Comparison of ENCODE assay signal across 9 cellular contexts in the genomic region with DNA sequence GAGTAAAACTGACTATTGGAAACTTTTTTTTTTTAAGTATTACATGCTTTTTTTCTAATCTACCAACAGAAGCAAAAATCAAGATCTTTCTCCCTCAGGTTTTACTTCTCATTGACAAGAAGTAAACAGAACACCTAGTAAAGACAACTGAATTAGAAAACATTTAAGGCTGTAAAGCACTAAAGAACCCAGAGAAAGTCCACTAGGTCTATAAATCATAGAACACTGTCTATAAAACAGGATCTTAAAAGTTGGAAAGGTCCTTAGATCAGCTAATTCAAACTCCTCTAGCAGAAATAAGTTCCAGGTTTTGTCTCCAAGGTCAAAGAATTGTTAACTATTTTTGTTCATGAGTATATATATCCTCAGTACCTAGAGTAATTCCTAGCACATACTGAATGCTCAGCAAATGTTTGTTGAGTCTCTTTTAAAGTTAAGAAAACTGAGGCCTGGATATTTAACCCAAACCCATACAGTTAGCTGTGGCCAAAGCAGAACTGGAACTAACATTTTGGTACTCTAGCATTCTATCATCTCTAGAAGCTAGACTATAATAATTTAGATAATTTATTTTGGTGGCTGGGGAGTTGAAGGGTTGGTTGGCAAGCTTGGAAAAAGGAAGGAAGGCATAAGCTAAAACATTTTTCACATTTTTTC. TPM values are rescaled to one million over a fixed set of nuclear protein-coding genes. Genes with fewer than 3 reads are reported as not detected.
A peak's percentile ranks its signal among the peaks of the same experiment; 100 is the strongest.
DNase-seq lines count a peak whose midpoint lies in the region; ATAC-seq and TF ChIP-seq lines count a peak whose summit lies in the region.
"Had no signal": no experiment of that assay in that cellular context is flagged by ENCODE, and none has a peak within 500 bp of the region (broad histone marks: within the 10 kb centered on the region; RNA-seq: fewer than 3 reads in every experiment).

No MANE protein-coding gene starts in this region.

- no peak for TF ChIP-seq POLR2A in spleen (IDR thresholded peaks at IDR 0.05)

- no peaks in the 10 kb centered on the region for H3K36me3 Mint-ChIP-seq in T-cell

- TF ChIP-seq CTCF in HEK293 (tag by site-specific recombination; IDR thresholded peaks at IDR 0.05) (no peak), spleen (IDR thresholded peaks at IDR 0.05 in 8 of 11, conservative IDR thresholded peaks at IDR 0.05 in 3 of 11) (no peak)

- H3K4me3 ChIP-seq in HEK293 (ENCODE audit: low read depth, low read length) = no peak overlapping the region; the same call in 1 of the 2 replicates
- H3K4me3 ChIP-seq in right cardiac atrium (ENCODE audit: low read length) = peak overlapping the region; percentile 12
- peak overlapping the region in 4 of 8 donors; percentile 80 to 92 (median 81) for H3K4me3 ChIP-seq in spleen

- H3K27me3 ChIP-seq in right cardiac atrium (ENCODE audit: control insufficient read depth, insufficient read depth) = no peaks in the 10 kb centered on the region
- H3K27me3 ChIP-seq in spleen (replicated peaks in 1 of 7) = no peaks in the 10 kb centered on the region

- H3K9me3 ChIP-seq in HEK293 (ENCODE audit: control insufficient read depth, insufficient read depth, low read depth, low read length) (no peaks in the 10 kb centered on the region), right cardiac atrium (ENCODE audit: control insufficient read depth, low read length) (no peaks in the 10 kb centered on the region), spleen (no peaks in the 10 kb centered on the region)

- no peaks in the 10 kb centered on the region for H3K27me3 Mint-ChIP-seq in T-cell

- POLR2A ChIA-PET in HEK293 (lab: Yijun Ruan, JAX) (interaction anchor here (0.6 kb wide), 1 partner anchor 92 kb away, joined by 3 read pairs; no protein-coding TSS in a partner anchor), T-cell (lab: Charles Lee) (interaction anchor here (0.6 to 0.7 kb wide), 2 partner anchors 24 to 101 kb away, joined by 3 read pairs; a partner anchor contains a TSS)

- intact Hi-C loops in right cardiac atrium (cut with DNase I) (no loop called here), spleen (cut with DNase I; ENCODE audit: low total_unique reads) (no loop called here)

- CTCF ChIA-PET in HEK293 (lab: Yijun Ruan, JAX) = interaction anchor here (0.8 to 1.2 kb wide), 6 partner anchors 10 to 253 kb away, joined by 3 to 7 read pairs (median 4); no protein-coding TSS in a partner anchor
- CTCF ChIA-PET in T-cell (lab: Charles Lee) = interaction anchor here in 1 of 2 donors (0.6 kb wide), 1 partner anchor 251 kb away, joined by 5 read pairs; no protein-coding TSS in a partner anchor

- no peaks in the 10 kb centered on the region for H3K9me3 Mint-ChIP-seq in T-cell

- H3K27ac Mint-ChIP-seq in T-cell = peak overlapping the region; percentile 85 to 89

- DNase-seq in T-cell = no peak
- no peak for DNase-seq in right cardiac atrium
- DNase-seq in spleen = no peak
- DNase-seq in NCI-H748 treated with DMSO at 0.1 percent for 48 hours (lab: John Stamatoyannopoulos, UW) = no peak
- DNase-seq in stimulated activated CD8-positive, alpha-beta memory T cell treated with anti-CD3 and anti-CD28 coated beads, Interleukin-4, amount 100 ng/mL, for 48 hours = no peak
- no peak for DNase-seq in occipital lobe (lab: John Stamatoyannopoulos, UW)
- DNase-seq: NCI-H510A had no signal

- peak overlapping the region; percentile 70 to 99 (median 95) for H3K4me3 Mint-ChIP-seq in T-cell

- ATAC-seq in T-cell (replicated peaks in 1 of 4) = no peak
- no peak for ATAC-seq in right cardiac atrium
- no peak for ATAC-seq in GM19023 (IDR thresholded peaks at IDR 0.05; ENCODE audit: unreplicated experiment)

- H3K27ac ChIP-seq in HEK293 (ENCODE audit: extremely low read depth, low read depth, low read length) (no peak overlapping the region), right cardiac atrium (ENCODE audit: low read length) (no peak overlapping the region), spleen (peak overlapping the region; percentile 51 to 99 (median 95))

- H3K36me3 ChIP-seq in HEK293 (ENCODE audit: control insufficient read depth in 2 of 2, insufficient read depth in 1 of 2, low read length in 2 of 2) = no peaks in the 10 kb centered on the region
- no peaks in the 10 kb centered on the region for H3K36me3 ChIP-seq in spleen

- H3K4me1 ChIP-seq in HEK293 (ENCODE audit: control insufficient read depth, insufficient read depth, low read length) (peaks cover 17% of the 10 kb centered on the region), right cardiac atrium (ENCODE audit: control insufficient read depth, insufficient read depth, low read length) (no peaks in the 10 kb centered on the region), spleen (peaks cover 54 to 91% (median 84%) of the 10 kb centered on the region in 6 donors)

- H3K4me1 Mint-ChIP-seq in T-cell = peaks cover 79 to 80% (median 80%) of the 10 kb centered on the region in 3 donors

TF ChIP-seq in HEK293, 187 proteins besides CTCF, POLR2A, EP300 and RAD21:
- TF ChIP-seq ZSCAN16 (tag by site-specific recombination; IDR thresholded peaks at IDR 0.05) = peak; percentile 91
- TF ChIP-seq, protein P1, sequence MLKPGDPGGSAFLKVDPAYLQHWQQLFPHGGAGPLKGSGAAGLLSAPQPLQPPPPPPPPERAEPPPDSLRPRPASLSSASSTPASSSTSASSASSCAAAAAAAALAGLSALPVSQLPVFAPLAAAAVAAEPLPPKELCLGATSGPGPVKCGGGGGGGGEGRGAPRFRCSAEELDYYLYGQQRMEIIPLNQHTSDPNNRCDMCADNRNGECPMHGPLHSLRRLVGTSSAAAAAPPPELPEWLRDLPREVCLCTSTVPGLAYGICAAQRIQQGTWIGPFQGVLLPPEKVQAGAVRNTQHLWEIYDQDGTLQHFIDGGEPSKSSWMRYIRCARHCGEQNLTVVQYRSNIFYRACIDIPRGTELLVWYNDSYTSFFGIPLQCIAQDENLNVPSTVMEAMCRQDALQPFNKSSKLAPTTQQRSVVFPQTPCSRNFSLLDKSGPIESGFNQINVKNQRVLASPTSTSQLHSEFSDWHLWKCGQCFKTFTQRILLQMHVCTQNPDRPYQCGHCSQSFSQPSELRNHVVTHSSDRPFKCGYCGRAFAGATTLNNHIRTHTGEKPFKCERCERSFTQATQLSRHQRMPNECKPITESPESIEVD (tag by site-specific recombination; IDR thresholded peaks at IDR 0.05) = peak; percentile 79
- TF ChIP-seq RBAK (tag by site-specific recombination; IDR thresholded peaks at IDR 0.05) = no peak

RNA-seq across cellular contexts. Expression of a gene that starts 3.0 kb away (rescaled TPM):
- total RNA-seq in T-cell (10 to 100 TPM; 61.0 to 76.1 (median 75.2) TPM), right cardiac atrium (10 to 100 TPM; 72.4 to 87.5 (median 74.5) TPM), spleen (100 to 1,000 TPM in 6 of 7 donors, 10 to 100 TPM in 1; 94.4 to 142 (median 132) TPM), occipital lobe (189 TPM)
- polyA plus RNA-seq in right cardiac atrium (26.0 TPM), spleen (10 to 100 TPM; 24.2 to 31.3 (median 26.3) TPM)

Comparison
In these comparisons a context has a peak if more than half of its experiments do, and no peak if none do; other contexts are left out.
1. H3K27ac ChIP-seq: peak in spleen (8 of 8); none in HEK293 (single experiment) and right cardiac atrium (single experiment).